ENCODE assay signal across 2 cellular contexts in the genomic region with DNA sequence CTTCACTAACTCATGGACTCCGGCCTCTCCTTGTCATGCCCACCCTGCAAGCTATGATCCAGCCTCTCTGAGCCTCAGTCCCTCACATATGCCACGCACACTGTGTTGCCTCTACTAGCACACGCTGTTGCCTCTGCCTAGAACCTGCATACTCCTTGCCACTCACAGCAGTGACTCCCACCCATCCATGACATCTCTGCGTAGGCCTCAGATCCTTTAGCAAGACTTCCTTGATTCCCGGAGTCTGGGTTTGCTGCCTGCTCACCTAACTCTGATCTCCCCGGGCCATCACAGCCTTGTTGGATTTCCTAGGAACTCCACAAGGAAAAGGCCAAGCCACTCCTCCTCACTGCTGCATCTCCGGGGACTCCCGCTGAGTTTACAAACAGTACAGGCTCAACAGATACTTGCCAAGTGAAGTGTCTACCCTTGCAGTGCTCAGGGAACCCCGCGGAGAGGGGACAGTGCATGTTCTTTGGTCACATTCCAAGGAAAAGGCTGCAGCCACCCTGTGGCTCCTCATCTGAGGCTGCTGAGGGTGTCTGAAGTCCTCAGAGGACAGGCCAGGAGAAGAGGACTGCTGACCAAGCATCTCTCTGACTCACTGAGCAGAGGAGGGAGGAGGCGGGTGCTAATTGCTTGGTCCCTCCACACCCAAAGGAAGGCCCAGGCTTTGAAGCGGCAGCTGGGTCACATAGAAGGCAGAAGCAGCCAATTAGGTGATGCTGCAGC.
TF ChIP-seq lines count a peak whose summit lies in the region.

No MANE protein-coding gene starts in this region.

TF ChIP-seq in H1, 55 proteins besides CTCF, POLR2A, EP300 and RAD21 (continued from another document):
- TF ChIP-seq NANOG (IDR thresholded peaks at IDR 0.05; ENCODE audit: insufficient read depth, low read depth, low read length, poor library complexity, severe bottlenecking) = no peak

TF ChIP-seq in SK-N-SH, 30 proteins besides CTCF, POLR2A, EP300 and RAD21 (continued from another document):
- TF ChIP-seq USF1 (IDR thresholded peaks at IDR 0.05; ENCODE audit: borderline replicate concordance, low read depth) (no peak), MXI1 (IDR thresholded peaks at IDR 0.05; ENCODE audit: low read depth, low read length) (no peak), TEAD4 (IDR thresholded peaks at IDR 0.05; ENCODE audit: borderline replicate concordance, insufficient read depth) (no peak), NFIC (IDR thresholded peaks at IDR 0.05; ENCODE audit: borderline replicate concordance) (no peak), SIN3A (IDR thresholded peaks at IDR 0.05; ENCODE audit: borderline replicate concordance, low read depth, low read length) (no peak), FOSL2 (IDR thresholded peaks at IDR 0.05; ENCODE audit: borderline replicate concordance, low read depth) (no peak), SMC3 (IDR thresholded peaks at IDR 0.05; ENCODE audit: low read depth, low read length) (no peak), RFX5 (IDR thresholded peaks at IDR 0.05; ENCODE audit: low read length) (no peak), USF2 (IDR thresholded peaks at IDR 0.05; ENCODE audit: borderline replicate concordance, low read depth, low read length) (no peak), CHD2 (IDR thresholded peaks at IDR 0.05; ENCODE audit: low read length, partially characterized antibody) (no peak), REST (IDR thresholded peaks at IDR 0.05; ENCODE audit: low read depth, low read length) (no peak), EZH2phosphoT487 (IDR thresholded peaks at IDR 0.05; ENCODE audit: borderline replicate concordance, low read depth) (no peak), ELF1 (IDR thresholded peaks at IDR 0.05) (no peak)
- TF ChIP-seq, protein P1, sequence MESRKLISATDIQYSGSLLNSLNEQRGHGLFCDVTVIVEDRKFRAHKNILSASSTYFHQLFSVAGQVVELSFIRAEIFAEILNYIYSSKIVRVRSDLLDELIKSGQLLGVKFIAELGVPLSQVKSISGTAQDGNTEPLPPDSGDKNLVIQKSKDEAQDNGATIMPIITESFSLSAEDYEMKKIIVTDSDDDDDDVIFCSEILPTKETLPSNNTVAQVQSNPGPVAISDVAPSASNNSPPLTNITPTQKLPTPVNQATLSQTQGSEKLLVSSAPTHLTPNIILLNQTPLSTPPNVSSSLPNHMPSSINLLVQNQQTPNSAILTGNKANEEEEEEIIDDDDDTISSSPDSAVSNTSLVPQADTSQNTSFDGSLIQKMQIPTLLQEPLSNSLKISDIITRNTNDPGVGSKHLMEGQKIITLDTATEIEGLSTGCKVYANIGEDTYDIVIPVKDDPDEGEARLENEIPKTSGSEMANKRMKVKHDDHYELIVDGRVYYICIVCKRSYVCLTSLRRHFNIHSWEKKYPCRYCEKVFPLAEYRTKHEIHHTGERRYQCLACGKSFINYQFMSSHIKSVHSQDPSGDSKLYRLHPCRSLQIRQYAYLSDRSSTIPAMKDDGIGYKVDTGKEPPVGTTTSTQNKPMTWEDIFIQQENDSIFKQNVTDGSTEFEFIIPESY (IDR thresholded peaks at IDR 0.05; ENCODE audit: borderline replicate concordance, low read depth) = no peak
- TF ChIP-seq, protein P2, sequence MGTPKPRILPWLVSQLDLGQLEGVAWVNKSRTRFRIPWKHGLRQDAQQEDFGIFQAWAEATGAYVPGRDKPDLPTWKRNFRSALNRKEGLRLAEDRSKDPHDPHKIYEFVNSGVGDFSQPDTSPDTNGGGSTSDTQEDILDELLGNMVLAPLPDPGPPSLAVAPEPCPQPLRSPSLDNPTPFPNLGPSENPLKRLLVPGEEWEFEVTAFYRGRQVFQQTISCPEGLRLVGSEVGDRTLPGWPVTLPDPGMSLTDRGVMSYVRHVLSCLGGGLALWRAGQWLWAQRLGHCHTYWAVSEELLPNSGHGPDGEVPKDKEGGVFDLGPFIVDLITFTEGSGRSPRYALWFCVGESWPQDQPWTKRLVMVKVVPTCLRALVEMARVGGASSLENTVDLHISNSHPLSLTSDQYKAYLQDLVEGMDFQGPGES (IDR thresholded peaks at IDR 0.05; ENCODE audit: low read depth, low read length) = no peak
- TF ChIP-seq, protein P3, sequence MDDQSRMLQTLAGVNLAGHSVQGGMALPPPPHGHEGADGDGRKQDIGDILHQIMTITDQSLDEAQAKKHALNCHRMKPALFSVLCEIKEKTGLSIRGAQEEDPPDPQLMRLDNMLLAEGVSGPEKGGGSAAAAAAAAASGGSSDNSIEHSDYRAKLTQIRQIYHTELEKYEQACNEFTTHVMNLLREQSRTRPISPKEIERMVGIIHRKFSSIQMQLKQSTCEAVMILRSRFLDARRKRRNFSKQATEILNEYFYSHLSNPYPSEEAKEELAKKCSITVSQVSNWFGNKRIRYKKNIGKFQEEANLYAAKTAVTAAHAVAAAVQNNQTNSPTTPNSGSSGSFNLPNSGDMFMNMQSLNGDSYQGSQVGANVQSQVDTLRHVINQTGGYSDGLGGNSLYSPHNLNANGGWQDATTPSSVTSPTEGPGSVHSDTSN (IDR thresholded peaks at IDR 0.05) = no peak
